In genomic region chr5:41339339-41339738, GRCh38 we compare ENCODE assay signal across 28 cellular contexts.
"Had no signal": no experiment of that assay in that cellular context is flagged by ENCODE, and none has a peak within 500 bp of the region (broad histone marks: within the 10 kb centered on the region; RNA-seq: fewer than 3 reads in every experiment).

No MANE protein-coding gene starts in this region.

- FAIRE-seq: colon, endometrium, endothelial cell of umbilical vein, frontal cortex had no signal

- H3K9me3 ChIP-seq: colonic mucosa, esophagus muscularis mucosa, gastrocnemius medialis, gastroesophageal sphincter, heart left ventricle, heart right ventricle had no signal

- H3K4me3 ChIP-seq: colonic mucosa, coronary artery, dorsolateral prefrontal cortex, esophagus muscularis mucosa, gastrocnemius medialis, gastroesophageal sphincter, heart left ventricle, heart right ventricle had no signal

- ATAC-seq: effector memory CD8-positive, alpha-beta T cell; esophagus mucosa; foreskin keratinocyte; gastrocnemius medialis; gastroesophageal sphincter; heart left ventricle; heart right ventricle had no signal

- DNase-seq: colonic mucosa; cortex of kidney; dermis blood vessel endothelial cell; dorsolateral prefrontal cortex; effector CD4-positive, alpha-beta T cell; effector CD8-positive, alpha-beta T cell; effector memory CD4-positive, alpha-beta T cell; effector memory CD8-positive, alpha-beta T cell; endodermal cell; erythroblast; foreskin fibroblast; foreskin keratinocyte; foreskin melanocyte; gastrocnemius medialis; glutamatergic neuron; head of caudate nucleus; heart left ventricle; heart right ventricle had no signal

- H3K36me3 ChIP-seq: colonic mucosa, esophagus muscularis mucosa, gastrocnemius medialis, gastroesophageal sphincter, heart left ventricle, heart right ventricle had no signal

- H3K27ac ChIP-seq: colonic mucosa, coronary artery, dorsolateral prefrontal cortex, epithelial cell of prostate, esophagus muscularis mucosa, foreskin keratinocyte, gastrocnemius medialis, gastroesophageal sphincter, heart left ventricle, heart right ventricle had no signal

- H3K9me3 Mint-ChIP-seq: dendritic cell treated with granulocyte-macrophage colony-stimulating factor and Interleukin-4, amounts not matched to agents 40 ng/mL and 50 ng/mL, for 4 days; effector memory CD8-positive, alpha-beta T cell; endodermal cell had no signal

- H3K27me3 ChIP-seq: colonic mucosa, dorsolateral prefrontal cortex, esophagus muscularis mucosa, foreskin keratinocyte, gastrocnemius medialis, gastroesophageal sphincter, heart left ventricle, heart right ventricle had no signal

- H3K27ac Mint-ChIP-seq: dendritic cell treated with granulocyte-macrophage colony-stimulating factor and Interleukin-4, amounts not matched to agents 40 ng/mL and 50 ng/mL, for 4 days; effector memory CD8-positive, alpha-beta T cell; endodermal cell had no signal

- H3K4me3 Mint-ChIP-seq: dendritic cell treated with granulocyte-macrophage colony-stimulating factor and Interleukin-4, amounts not matched to agents 40 ng/mL and 50 ng/mL, for 4 days; effector memory CD8-positive, alpha-beta T cell; endodermal cell had no signal

- H3K4me1 ChIP-seq: colonic mucosa, foreskin keratinocyte, gastrocnemius medialis, gastroesophageal sphincter had no signal

- H3K27me3 Mint-ChIP-seq: dendritic cell treated with granulocyte-macrophage colony-stimulating factor and Interleukin-4, amounts not matched to agents 40 ng/mL and 50 ng/mL, for 4 days; effector memory CD8-positive, alpha-beta T cell had no signal
